ENCODE assay signal across 7 cellular contexts in genomic region chr10:6163364-6164270, GRCh38. TPM values are rescaled to one million over a fixed set of nuclear protein-coding genes. Genes with fewer than 3 reads are reported as not detected.
DNase-seq lines count a peak whose midpoint lies in the region; ATAC-seq, FAIRE-seq and TF ChIP-seq lines count a peak whose summit lies in the region.

No MANE protein-coding gene starts in this region.

- H3K4me3 ChIP-seq in brain microvascular endothelial cell (ENCODE audit: low read depth, low read length) (peak overlapping the region; percentile 61), iPS-20b (ENCODE audit: low read length) (peak overlapping the region; percentile 88), small intestine (ENCODE audit: low read depth in 1 of 2, low read length in 2 of 2) (peak overlapping the region; percentile 77 to 79)

- H3K9me3 ChIP-seq in iPS-20b (ENCODE audit: insufficient read depth, low read depth, low read length) = no peaks in the 10 kb centered on the region
- H3K9me3 ChIP-seq in small intestine (ENCODE audit: control insufficient read depth, low read depth) = no peaks in the 10 kb centered on the region

- 0 to 1% (median 0%) methylated on average over 64 to 91 of the region's 91 CpGs for WGBS in small intestine, 3 donors

- TF ChIP-seq CTCF in brain microvascular endothelial cell (IDR thresholded peaks at IDR 0.05; ENCODE audit: low read depth, low read length, missing control alignments) = no peak

- DNase-seq in NCI-H1694 (lab: John Stamatoyannopoulos, UW) = peak; percentile 58
- peak; percentile 95 for DNase-seq in UCSD-AML1 (lab: John Stamatoyannopoulos, UW; ENCODE audit: unreplicated experiment)
- DNase-seq in brain microvascular endothelial cell = peak; percentile 45
- DNase-seq in small intestine = peak; percentile 90

- peak overlapping the region; percentile 91 for H3K9ac ChIP-seq in iPS-20b (ENCODE audit: low read depth, low read length)

- ATAC-seq in GM18498 (IDR thresholded peaks at IDR 0.05; ENCODE audit: unreplicated experiment) = peak; percentile 93
- peak; percentile 98 for ATAC-seq in HG02798 (IDR thresholded peaks at IDR 0.05; ENCODE audit: poor library complexity, unreplicated experiment)

- H3K27ac ChIP-seq in brain microvascular endothelial cell (peak overlapping the region; percentile 70), iPS-20b (ENCODE audit: low read length) (no peak overlapping the region), small intestine (ENCODE audit: low read depth in 1 of 2, low read length in 1 of 2) (peak overlapping the region; percentile 92 to 99)

- in situ Hi-C loops in brain microvascular endothelial cell (cut with HindIII; ENCODE audit: low pct_ligation_motif_present, low sequenced_read_pairs) = no loop called here

- H3K36me3 ChIP-seq in brain microvascular endothelial cell (replicated peaks) (no peaks in the 10 kb centered on the region), iPS-20b (ENCODE audit: insufficient read depth, low read depth, low read length) (0 out of 2 replicates have a peak, but pooled peaks cover 4% of the 10 kb centered on the region), small intestine (ENCODE audit: control insufficient read depth in 2 of 2, insufficient read depth in 2 of 2, low read length in 2 of 2) (no peaks in the 10 kb centered on the region)

- FAIRE-seq in small intestine (lab: Jason Lieb, UNC) = no peak

- H3K27me3 ChIP-seq in brain microvascular endothelial cell (replicated peaks) (no peaks in the 10 kb centered on the region), iPS-20b (ENCODE audit: insufficient read depth, low read length) (peaks cover 6% of the 10 kb centered on the region; the same call in 1 of the 2 replicates), small intestine (ENCODE audit: control insufficient read depth in 2 of 2, insufficient read depth in 2 of 2, low read length in 2 of 2) (no peaks in the 10 kb centered on the region)

- H3K4me1 ChIP-seq in iPS-20b (ENCODE audit: insufficient read depth, low read length) (peaks cover 4% of the 10 kb centered on the region; the same call in 1 of the 2 replicates), small intestine (ENCODE audit: control insufficient read depth in 2 of 2, insufficient read depth in 1 of 2, low read depth in 1 of 2, low read length in 1 of 2) (peaks cover 7 to 8% of the 10 kb centered on the region in 2 donors)

RNA-seq across cellular contexts. Expression of gene PFKFB3, which starts 39.1 kb away (rescaled TPM):
- polyA plus RNA-seq in small intestine = 10 to 100 TPM; 10.1 to 28.4 (median 17.0) TPM

Comparison
In these comparisons a context has a peak if more than half of its experiments do, and no peak if none do; other contexts are left out.
1. DNase-seq: peak in every context shown above with its lines; median percentile 95 in UCSD-AML1; 90 in small intestine; 58 in NCI-H1694; 45 in brain microvascular endothelial cell.